Comparison of ENCODE assay signal across 8 cellular contexts in the genomic region with DNA sequence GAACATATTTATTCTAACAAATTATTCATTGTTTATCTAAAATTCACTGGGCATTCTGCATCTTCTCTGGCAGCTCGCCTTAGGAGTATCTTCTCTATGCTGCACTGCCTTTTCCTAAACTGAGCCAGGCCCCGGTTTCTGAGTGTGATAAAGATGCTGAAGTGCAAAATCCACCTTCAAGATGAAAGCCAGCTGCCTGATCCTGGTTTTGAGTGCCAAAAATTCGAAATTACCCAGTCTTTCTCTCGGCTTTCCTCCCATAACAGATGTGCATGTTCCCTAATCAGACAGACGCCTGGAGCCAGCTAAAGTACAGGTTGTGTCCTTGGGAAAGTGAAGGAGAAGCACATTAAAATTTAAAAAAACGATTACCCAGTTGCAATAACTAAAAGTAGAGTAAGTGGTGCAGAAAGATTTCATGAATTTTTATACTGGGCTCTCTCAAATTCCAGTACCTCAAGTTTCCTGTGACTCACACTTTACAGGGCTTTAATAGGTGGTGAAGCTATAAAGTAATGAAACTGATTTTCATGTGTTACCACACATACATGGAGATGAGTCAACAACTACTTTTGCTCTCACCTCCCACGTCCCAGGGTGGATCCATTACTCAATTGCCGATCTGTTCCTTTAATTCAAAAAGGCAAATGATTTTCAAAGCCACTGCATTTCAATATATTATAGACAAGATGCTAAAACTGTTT.
DNase-seq lines count a peak whose midpoint lies in the region; ATAC-seq and TF ChIP-seq lines count a peak whose summit lies in the region.

No MANE protein-coding gene starts in this region.

- intact Hi-C loops in dorsolateral prefrontal cortex (cut with DNase I) = loop anchor here (1.0 to 2.0 kb wide), 2 partner anchors 37 to 45 kb away; no protein-coding TSS in a partner anchor

- TF ChIP-seq CTCF in GM12865 (IDR thresholded peaks at IDR 0.05; ENCODE audit: insufficient read depth, low read depth, low read length, missing control alignments) (no peak), dorsolateral prefrontal cortex (IDR thresholded peaks at IDR 0.05 in 54 of 56, conservative IDR thresholded peaks at IDR 0.05 in 2 of 56; ENCODE audit: low read depth in 1 of 56, partially characterized antibody in 56 of 56) (no peak)

- DNase-seq in GM12865 (ENCODE audit: low read depth) (peak; percentile 50), SIG-M5 (lab: John Stamatoyannopoulos, UW) (peak; percentile 64), dorsolateral prefrontal cortex (peak in 6 of 10 donors; percentile 20 to 62 (median 50)), OCI-M2 (lab: John Stamatoyannopoulos, UW; ENCODE audit: unreplicated experiment) (no peak), cortex of kidney (lab: John Stamatoyannopoulos, UW) (no peak)
- peak; percentile 39 to 53 for DNase-seq in stimulated activated CD4-positive, alpha-beta T cell treated with anti-CD3 and anti-CD28 coated beads, Interleukin-12 subunit alpha, Interleukin-12 subunit beta, amount 100 ng/mL, for 24 hours (ENCODE audit: low read depth in 2 of 2)

- H3K27ac ChIP-seq in dorsolateral prefrontal cortex = peak overlapping the region in 55 of 59 donors; percentile 31 to 94 (median 82)

- H3K4me3 ChIP-seq in GM12865 (ENCODE audit: low read depth, low read length) (no peak overlapping the region), dorsolateral prefrontal cortex (peak overlapping the region in 11 of 59 donors; percentile 11 to 40 (median 22))

- ATAC-seq in HG02610 (IDR thresholded peaks at IDR 0.05; ENCODE audit: unreplicated experiment) = peak; percentile 91
- no peak for ATAC-seq in HG02970 (IDR thresholded peaks at IDR 0.05; ENCODE audit: low FRiP score, unreplicated experiment)

- H3K27me3 ChIP-seq in dorsolateral prefrontal cortex = no peaks in the 10 kb centered on the region

Comparison
In these comparisons a context has a peak if more than half of its experiments do, and no peak if none do; other contexts are left out.
1. DNase-seq: peak in GM12865 (single experiment), SIG-M5 (single experiment), dorsolateral prefrontal cortex (6 of 10) and stimulated activated CD4-positive, alpha-beta T cell treated with anti-CD3 and anti-CD28 coated beads, Interleukin-12 subunit alpha, Interleukin-12 subunit beta, amount 100 ng/mL, for 24 hours (2 of 2); none in OCI-M2 (single experiment) and cortex of kidney (single experiment).